In the genomic region with DNA sequence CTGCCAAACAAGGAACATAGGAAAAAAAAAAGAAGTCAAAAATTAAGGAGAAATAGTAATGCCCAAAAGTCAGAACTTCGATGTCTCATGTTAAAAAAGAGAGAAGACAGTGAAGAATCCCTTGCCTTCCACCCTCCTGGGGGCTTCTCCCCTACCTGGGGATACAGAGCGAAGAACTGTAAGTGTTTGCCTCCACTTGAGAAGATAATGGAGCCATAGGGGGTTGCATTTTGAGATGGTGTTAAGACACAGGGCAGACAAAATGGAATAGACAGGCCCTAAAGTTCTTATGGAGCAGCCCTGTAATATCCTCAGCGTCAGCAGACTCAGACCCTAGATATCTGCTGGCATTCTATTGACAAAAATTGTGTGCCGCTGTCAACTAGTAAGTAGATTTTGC, we compare ENCODE assay signal across 18 cellular contexts.
DNase-seq lines count a peak whose midpoint lies in the region; ATAC-seq, FAIRE-seq and TF ChIP-seq lines count a peak whose summit lies in the region.
"Had no signal": no experiment of that assay in that cellular context is flagged by ENCODE, and none has a peak within 500 bp of the region (broad histone marks: within the 10 kb centered on the region; RNA-seq: fewer than 3 reads in every experiment).

No MANE protein-coding gene starts in this region.

- no peak overlapping the region for H3K4me3 ChIP-seq in H7 (ENCODE audit: insufficient read depth, low read depth, low read length)
- H3K4me3 ChIP-seq in H1 (ENCODE audit: extremely low read depth in 1 of 4, insufficient read depth in 2 of 4, low read depth in 3 of 4, low read length in 4 of 4) = no peak overlapping the region
- H3K4me3 ChIP-seq: GM23248 had no signal

- no peak overlapping the region for H4K5ac ChIP-seq in H1 (ENCODE audit: insufficient read length, low read depth, low read length)

- no peak for TF ChIP-seq EP300 in H1 (IDR thresholded peaks at IDR 0.05; ENCODE audit: borderline replicate concordance in 1 of 2, low read depth in 2 of 2, low read length in 2 of 2)

- TF ChIP-seq POLR2A in H1 (IDR thresholded peaks at IDR 0.05; ENCODE audit: control extremely low read depth in 1 of 2, low read depth in 2 of 2, low read length in 2 of 2) = no peak

- H4K91ac ChIP-seq in H1 (replicated peaks; ENCODE audit: insufficient read length, low read length) = no peak overlapping the region

- no peak overlapping the region for H4K8ac ChIP-seq in H1 (ENCODE audit: extremely low read depth, insufficient read depth, low read length)

- H3K4me2 ChIP-seq in H1 (ENCODE audit: insufficient read depth in 1 of 2, low read depth in 2 of 2, low read length in 2 of 2) = no peak overlapping the region; a peak in 1 of 4 replicates

- no peaks in the 10 kb centered on the region for H3K23me2 ChIP-seq in H1 (ENCODE audit: low read depth, low read length)

- no peaks in the 10 kb centered on the region for H3K27me3 ChIP-seq in H7 (ENCODE audit: control insufficient read depth, insufficient read depth, low read length)
- no peaks in the 10 kb centered on the region for H3K27me3 ChIP-seq in H1 (replicated peaks in 1 of 4; ENCODE audit: control insufficient read depth in 3 of 4, extremely low read depth in 1 of 4, insufficient read depth in 3 of 4, low read length in 3 of 4)

- no peak for ATAC-seq in stimulated activated naive CD8-positive, alpha-beta T cell treated with anti-CD3 and anti-CD28 coated beads, Interleukin-15, Interleukin-2, amounts not matched to agents 100 U/mL and 50 U/mL, for 24 hours
- ATAC-seq in activated CD8-positive, alpha-beta T cell treated with anti-CD3 and anti-CD28 coated beads for 36 hours = no peak
- ATAC-seq in GM21390 (IDR thresholded peaks at IDR 0.05; ENCODE audit: unreplicated experiment) = no peak

- no peak for TF ChIP-seq RAD21 in H1 (IDR thresholded peaks at IDR 0.05 in 1 of 2, conservative IDR thresholded peaks at IDR 0.05 in 1 of 2; ENCODE audit: low read depth in 2 of 2, low read length in 2 of 2)

- no peaks in the 10 kb centered on the region for H3K79me1 ChIP-seq in H1 (ENCODE audit: low read depth, low read length)

- H3K18ac ChIP-seq in H1 (ENCODE audit: extremely low read depth, low read length) = no peak overlapping the region

- no peak overlapping the region for H3K9ac ChIP-seq in H1 (replicated peaks in 1 of 4; ENCODE audit: extremely low read depth in 1 of 4, low read depth in 3 of 4, low read length in 3 of 4)
- H3K9ac ChIP-seq: GM23248 had no signal

- H3K14ac ChIP-seq in H1 (ENCODE audit: insufficient read length) = no peak overlapping the region

- POLR2A ChIA-PET in H1 (lab: Charles Lee; ENCODE audit: partially characterized antibody) = no interaction called here
- POLR2A ChIA-PET in activated CD8-positive, alpha-beta T cell treated with anti-CD3 and anti-CD28 coated beads for 36 hours (lab: Charles Lee) = no interaction called here

- H3K27ac Mint-ChIP-seq in activated CD8-positive, alpha-beta T cell treated with anti-CD3 and anti-CD28 coated beads for 36 hours = no peak overlapping the region
- H3K27ac Mint-ChIP-seq: CD4-positive, alpha-beta memory T cell had no signal

- H3K56ac ChIP-seq in H1 (replicated peaks; ENCODE audit: insufficient read length, low read depth, low read length) = no peak overlapping the region

- H2BK12ac ChIP-seq in H1 (ENCODE audit: low read depth, low read length) = 0 out of 2 replicates have a peak overlapping the region, but pooled peaks have one; percentile 10

- no peak overlapping the region for H2AFZ ChIP-seq in H1 (ENCODE audit: low read length)
- H2AFZ ChIP-seq: GM23248 had no signal

- peaks cover 1 to 7% (median 4%) of the 10 kb centered on the region in 4 experiments; a peak in 5 of 7 replicates for H3K4me1 ChIP-seq in H1 (replicated peaks in 1 of 4; ENCODE audit: control insufficient read depth in 3 of 4, insufficient read depth in 4 of 4, low read length in 3 of 4)

- no peak overlapping the region for H2AK5ac ChIP-seq in H1 (ENCODE audit: low read depth, low read length)

- H3K9me3 Mint-ChIP-seq in activated CD8-positive, alpha-beta T cell treated with anti-CD3 and anti-CD28 coated beads for 36 hours = no peaks in the 10 kb centered on the region

- no peaks in the 10 kb centered on the region for H3K4me1 Mint-ChIP-seq in activated CD8-positive, alpha-beta T cell treated with anti-CD3 and anti-CD28 coated beads for 36 hours (ENCODE audit: low read depth)
- H3K4me1 Mint-ChIP-seq: CD4-positive, alpha-beta memory T cell had no signal

- H3K4ac ChIP-seq in H1 (replicated peaks; ENCODE audit: insufficient read length, low read depth, low read length) = no peak overlapping the region

- no peaks in the 10 kb centered on the region for H3K36me3 Mint-ChIP-seq in activated CD8-positive, alpha-beta T cell treated with anti-CD3 and anti-CD28 coated beads for 36 hours (ENCODE audit: low read depth)
- H3K36me3 Mint-ChIP-seq: CD4-positive, alpha-beta memory T cell had no signal

- no peaks in the 10 kb centered on the region for H4K20me1 ChIP-seq in H1 (replicated peaks in 1 of 2; ENCODE audit: control insufficient read depth in 1 of 2, insufficient read depth in 2 of 2, low read length in 2 of 2)

- no peak overlapping the region for H2BK15ac ChIP-seq in H1 (ENCODE audit: low read length)

- TF ChIP-seq CTCF in H1 (IDR thresholded peaks at IDR 0.05; ENCODE audit: control extremely low read depth in 1 of 3, insufficient read depth in 1 of 3, low read depth in 1 of 3, low read length in 3 of 3) = no peak
- no peak for TF ChIP-seq CTCF in activated CD8-positive, alpha-beta T cell treated with anti-CD3 and anti-CD28 coated beads for 36 hours (IDR thresholded peaks at IDR 0.05)

- peaks cover 2% of the 10 kb centered on the region for H3K27me3 Mint-ChIP-seq in activated CD8-positive, alpha-beta T cell treated with anti-CD3 and anti-CD28 coated beads for 36 hours

- H2BK120ac ChIP-seq in H1 (replicated peaks; ENCODE audit: low read depth, low read length) = no peak overlapping the region

- H3K27ac ChIP-seq in H1 (ENCODE audit: low read depth, low read length) = no peak overlapping the region
- H3K27ac ChIP-seq: GM23248 had no signal

- H3K79me2 ChIP-seq in H1 (ENCODE audit: control insufficient read depth in 1 of 2, insufficient read depth in 2 of 2, low read length in 2 of 2) = no peaks in the 10 kb centered on the region

- FAIRE-seq in H1 (lab: Jason Lieb, UNC) = no peak
- FAIRE-seq: GM12891, GM18507, H54 had no signal

- no peak overlapping the region for H2BK5ac ChIP-seq in H1 (ENCODE audit: low read depth, low read length)

- no peak overlapping the region for H2BK20ac ChIP-seq in H1 (ENCODE audit: low read length)

- intact Hi-C loops in activated CD8-positive, alpha-beta T cell treated with anti-CD3 and anti-CD28 coated beads for 36 hours (cut with micrococcal nuclease) = no loop called here

- H3K36me3 ChIP-seq in H7 (replicated peaks; ENCODE audit: control insufficient read depth, insufficient read depth, low read length) (no peaks in the 10 kb centered on the region), H1 (ENCODE audit: control insufficient read depth in 2 of 4, insufficient read depth in 4 of 4, low read length in 3 of 4) (no peaks in the 10 kb centered on the region)

- no peaks in the 10 kb centered on the region for H3K9me3 ChIP-seq in H1 (ENCODE audit: insufficient read depth in 2 of 2, low read depth in 1 of 2, low read length in 1 of 2)

- H3K4me3 Mint-ChIP-seq in activated CD8-positive, alpha-beta T cell treated with anti-CD3 and anti-CD28 coated beads for 36 hours = no peak overlapping the region
- H3K4me3 Mint-ChIP-seq: CD4-positive, alpha-beta memory T cell had no signal

- peak; percentile 5 for DNase-seq in H7
- no peak for DNase-seq in H1 (ENCODE audit: low read depth in 1 of 2, low spot score in 2 of 2)
- peak; percentile 27 for DNase-seq in iPS-NIHi7 (ENCODE audit: extremely low spot score)
- no peak for DNase-seq in stimulated activated naive CD8-positive, alpha-beta T cell treated with anti-CD3 and anti-CD28 coated beads, Interleukin-15, Interleukin-2, amounts not matched to agents 100 U/mL and 50 U/mL, for 24 hours
- DNase-seq in activated CD8-positive, alpha-beta T cell treated with anti-CD3 and anti-CD28 coated beads for 36 hours = no peak
- DNase-seq: C1 segment of cervical spinal cord; Calu3; CD4-positive, alpha-beta memory T cell; COR-L47; DMS53; DMS79 treated with DMSO at 0.1 percent for 48 hours; GF-D8; GM23248; HCEC 1CT had no signal

- whole genome bisulfite sequencing in H1 (ENCODE audit: extremely low coverage in 1 of 2, insufficient coverage in 1 of 2, insufficient read length in 1 of 2, insufficient replicate concordance in 2 of 2, low coverage in 1 of 2, low lambda C conversion rate in 2 of 2, missing lambda C conversion rate in 1 of 2), 2 experiments = 80% methylated on average over 4 of the region's 4 CpGs; no CpG with 5 or more reads in 1 of the 2 experiments

- H3K23ac ChIP-seq in H1 (ENCODE audit: insufficient read length) = no peak overlapping the region

- CTCF ChIA-PET in H1 (lab: Charles Lee; ENCODE audit: partially characterized antibody) = no interaction called here
- CTCF ChIA-PET in activated CD8-positive, alpha-beta T cell treated with anti-CD3 and anti-CD28 coated beads for 36 hours (lab: Charles Lee) = no interaction called here

TF ChIP-seq in H1, 55 proteins besides CTCF, POLR2A, EP300 and RAD21:
- TF ChIP-seq SAP30 (IDR thresholded peaks at IDR 0.05; ENCODE audit: insufficient read depth, insufficient replicate concordance, low read length) (no peak), JUND (IDR thresholded peaks at IDR 0.05; ENCODE audit: low read length) (no peak)
- TF ChIP-seq, protein P1, sequence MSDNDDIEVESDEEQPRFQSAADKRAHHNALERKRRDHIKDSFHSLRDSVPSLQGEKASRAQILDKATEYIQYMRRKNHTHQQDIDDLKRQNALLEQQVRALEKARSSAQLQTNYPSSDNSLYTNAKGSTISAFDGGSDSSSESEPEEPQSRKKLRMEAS (IDR thresholded peaks at IDR 0.05) = no peak
TF ChIP-seq in H1: peak in this region for 0.

Comparison
In these comparisons a context has a peak if more than half of its experiments do, and no peak if none do; other contexts are left out.
1. DNase-seq: peak in H7 (single experiment) and iPS-NIHi7 (single experiment); none in H1 (0 of 2), stimulated activated naive CD8-positive, alpha-beta T cell treated with anti-CD3 and anti-CD28 coated beads, Interleukin-15, Interleukin-2, amounts not matched to agents 100 U/mL and 50 U/mL, for 24 hours (single experiment) and activated CD8-positive, alpha-beta T cell treated with anti-CD3 and anti-CD28 coated beads for 36 hours (single experiment).